ENCODE assay signal across 8 cellular contexts in the genomic region with DNA sequence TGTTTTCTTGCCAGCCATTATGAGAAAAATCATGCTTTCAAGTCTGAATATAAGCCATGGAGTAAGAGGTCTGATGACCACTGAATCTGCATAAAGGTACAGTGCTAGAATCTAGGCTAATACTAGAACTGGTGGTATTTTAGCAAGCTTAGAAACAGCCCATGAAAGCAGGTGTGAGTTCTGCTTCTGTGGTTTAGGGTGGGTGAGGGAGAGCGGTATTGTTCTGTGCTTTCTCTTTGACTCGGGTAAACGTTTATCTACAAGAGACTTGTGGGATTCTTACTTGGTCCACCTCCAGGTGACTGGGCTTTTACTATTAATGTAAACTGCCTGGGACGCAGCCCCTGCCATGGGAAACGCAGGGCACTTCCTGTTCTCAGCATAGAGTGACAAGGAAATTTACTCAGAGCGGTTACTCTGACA. TPM values are rescaled to one million over a fixed set of nuclear protein-coding genes. Genes with fewer than 3 reads are reported as not detected.
DNase-seq lines count a peak whose midpoint lies in the region; ATAC-seq, FAIRE-seq and TF ChIP-seq lines count a peak whose summit lies in the region.

No MANE protein-coding gene starts in this region.

- FAIRE-seq in H54 (lab: Jason Lieb, UNC), result no peak

- no peaks in the 10 kb centered on the region for H3K27me3 ChIP-seq in Peyer's patch

- TF ChIP-seq CTCF in Peyer's patch (IDR thresholded peaks at IDR 0.05) (no peak), foreskin fibroblast (IDR thresholded peaks at IDR 0.05; ENCODE audit: low read depth, low read length) (no peak)

- H3K9me3 ChIP-seq in Peyer's patch, result no peaks in the 10 kb centered on the region

- peaks cover 0 to 46% (median 0%) of the 10 kb centered on the region in 3 donors for H3K36me3 ChIP-seq in Peyer's patch

- TF ChIP-seq POLR2A in H54 (IDR thresholded peaks at IDR 0.05; ENCODE audit: low read depth, low read length) (no peak), Peyer's patch (IDR thresholded peaks at IDR 0.05) (no peak)

- ATAC-seq in GM18498 (IDR thresholded peaks at IDR 0.05; ENCODE audit: unreplicated experiment), result peak; percentile 96
- ATAC-seq in GM21423 (IDR thresholded peaks at IDR 0.05; ENCODE audit: unreplicated experiment), result peak; percentile 89
- ATAC-seq in HG03575 (IDR thresholded peaks at IDR 0.05; ENCODE audit: extremely low read depth, insufficient number of reproducible peaks, low FRiP score, unreplicated experiment), result peak; percentile 91

- H3K27ac ChIP-seq in Peyer's patch, result peak overlapping the region in 2 of 4 donors; percentile 62 to 74

- DNase-seq in iris pigment epithelial cell (ENCODE audit: low read depth) (peak; percentile 6), H54 (ENCODE audit: insufficient read length, low spot score) (no peak), Peyer's patch (no peak), foreskin fibroblast (no peak), SW480 (ENCODE audit: low spot score) (no peak)

- peaks cover 0 to 6% (median 0%) of the 10 kb centered on the region in 4 donors for H3K4me1 ChIP-seq in Peyer's patch

- H3K4me3 ChIP-seq in Peyer's patch (no peak overlapping the region), foreskin fibroblast (ENCODE audit: low read depth in 1 of 2, low read length in 2 of 2) (no peak overlapping the region)

RNA-seq across cellular contexts. Expression of gene PGPEP1L, which starts 55.2 kb away (rescaled TPM):
- not detected for total RNA-seq in Peyer's patch
